Comparison of ENCODE assay signal across 20 cellular contexts in genomic region chr13:60411983-60412382, GRCh38. TPM values are rescaled to one million over a fixed set of nuclear protein-coding genes. Genes with fewer than 3 reads are reported as not detected.
DNase-seq lines count a peak whose midpoint lies in the region; ATAC-seq and TF ChIP-seq lines count a peak whose summit lies in the region.
"Had no signal": no experiment of that assay in that cellular context is flagged by ENCODE, and none has a peak within 500 bp of the region (broad histone marks: within the 10 kb centered on the region; RNA-seq: fewer than 3 reads in every experiment).

No MANE protein-coding gene starts in this region.

- peaks cover 7% of the 10 kb centered on the region for H3K36me3 Mint-ChIP-seq in activated T-helper 1 cell treated with anti-CD3 and anti-CD28 coated beads, Interleukin-12 subunit alpha, Interleukin-12 subunit beta, Interleukin-2, Interleukin-4 antibody, amounts not matched to agents 30 ng/mL and 10 ng/mL and 1 ng/mL, durations not matched to agents 14 hours and 24 hours and 36 hours (ENCODE audit: low read depth)

- POLR2A ChIA-PET in SK-N-SH (lab: Yijun Ruan, JAX) = no interaction called here

- H2AFZ ChIP-seq in DND-41 (ENCODE audit: low read depth, low read length) = no peak overlapping the region
- H2AFZ ChIP-seq in SK-N-SH (ENCODE audit: low read depth) = no peak overlapping the region

- CTCF ChIA-PET in SK-N-SH (lab: Yijun Ruan, JAX) = interaction anchor here (1.1 to 1.9 kb wide), 3 partner anchors 16 to 505 kb away, joined by 3 to 6 read pairs (median 5); partner anchors contain the start of gene TDRD3

- H3K36me3 ChIP-seq in DND-41 (ENCODE audit: insufficient read depth, low read length) (peaks cover 4% of the 10 kb centered on the region; the same call in 1 of the 2 replicates), mucosa of stomach (ENCODE audit: control insufficient read depth, insufficient read depth, low read length) (no peaks in the 10 kb centered on the region), SK-N-SH (replicated peaks in 1 of 2; ENCODE audit: control insufficient read depth in 1 of 2, insufficient read depth in 2 of 2, low read length in 1 of 2) (no peaks in the 10 kb centered on the region)
- H3K36me3 ChIP-seq: HAP-1, SJSA1 had no signal

- no peak for TF ChIP-seq RAD21 in SK-N-SH (IDR thresholded peaks at IDR 0.05; ENCODE audit: low read length)

- H3K9me3 ChIP-seq in DND-41 (ENCODE audit: insufficient read depth, low read length, severe bottlenecking) (peaks cover 1% of the 10 kb centered on the region), mucosa of stomach (ENCODE audit: control insufficient read depth, low read length) (no peaks in the 10 kb centered on the region), SK-N-SH (no peaks in the 10 kb centered on the region)
- H3K9me3 ChIP-seq: HAP-1, SJSA1 had no signal

- H3K79me2 ChIP-seq in DND-41 (ENCODE audit: insufficient read depth, low read length) (peaks cover 60% of the 10 kb centered on the region), SK-N-SH (ENCODE audit: insufficient read depth) (peaks cover 24% of the 10 kb centered on the region)

- no peaks in the 10 kb centered on the region for H3K9me3 Mint-ChIP-seq in activated T-helper 1 cell treated with anti-CD3 and anti-CD28 coated beads, Interleukin-12 subunit alpha, Interleukin-12 subunit beta, Interleukin-2, Interleukin-4 antibody, amounts not matched to agents 30 ng/mL and 10 ng/mL and 1 ng/mL, durations not matched to agents 14 hours and 24 hours and 36 hours

- H3K4me3 ChIP-seq in DND-41 (ENCODE audit: low read depth in 1 of 2, low read length in 2 of 2) (no peak overlapping the region), mucosa of stomach (ENCODE audit: low read length) (no peak overlapping the region), SK-N-SH (ENCODE audit: low read depth in 2 of 2, low read length in 1 of 2) (no peak overlapping the region)
- H3K4me3 ChIP-seq: GM12878, HAP-1, SJSA1 had no signal

- no peak overlapping the region for H3K4me3 Mint-ChIP-seq in activated T-helper 1 cell treated with anti-CD3 and anti-CD28 coated beads, Interleukin-12 subunit alpha, Interleukin-12 subunit beta, Interleukin-2, Interleukin-4 antibody, amounts not matched to agents 30 ng/mL and 10 ng/mL and 1 ng/mL, durations not matched to agents 14 hours and 24 hours and 36 hours
- H3K4me3 Mint-ChIP-seq: B cell, CD14-positive monocyte, IgD-negative memory B cell had no signal

- H3K27ac ChIP-seq in DND-41 (ENCODE audit: low read length) (no peak overlapping the region), SK-N-SH (ENCODE audit: low read depth in 2 of 2, low read length in 1 of 2) (no peak overlapping the region)
- H3K27ac ChIP-seq: SJSA1 had no signal

- no peak for TF ChIP-seq CTCF in DND-41 (IDR thresholded peaks at IDR 0.05; ENCODE audit: borderline replicate concordance, extremely low read depth, low read length, poor library complexity, severe bottlenecking)
- no peak for TF ChIP-seq CTCF in SK-N-SH (IDR thresholded peaks at IDR 0.05)

- no peak overlapping the region for H3K27ac Mint-ChIP-seq in activated T-helper 1 cell treated with anti-CD3 and anti-CD28 coated beads, Interleukin-12 subunit alpha, Interleukin-12 subunit beta, Interleukin-2, Interleukin-4 antibody, amounts not matched to agents 30 ng/mL and 10 ng/mL and 1 ng/mL, durations not matched to agents 14 hours and 24 hours and 36 hours
- H3K27ac Mint-ChIP-seq: B cell, CD14-positive monocyte, IgD-negative memory B cell had no signal

- no peak overlapping the region for H3K9ac ChIP-seq in DND-41 (ENCODE audit: low read depth, low read length)
- peak overlapping the region; percentile 20 for H3K9ac ChIP-seq in mucosa of stomach (ENCODE audit: low read length)
- H3K9ac ChIP-seq in SK-N-SH = no peak overlapping the region

- H3K27me3 ChIP-seq in DND-41 (ENCODE audit: insufficient read depth, low read length, poor library complexity) (no peaks in the 10 kb centered on the region), mucosa of stomach (ENCODE audit: control insufficient read depth, insufficient read depth, low read length) (no peaks in the 10 kb centered on the region), SK-N-SH (ENCODE audit: insufficient read depth) (no peaks in the 10 kb centered on the region)
- H3K27me3 ChIP-seq: SJSA1 had no signal

- peak; percentile 14; the same call in 1 of the 3 replicates for ATAC-seq in DND-41 (ENCODE audit: insufficient read depth, low read depth)
- ATAC-seq: Right ventricle myocardium inferior had no signal

- TF ChIP-seq EP300 in SK-N-SH (IDR thresholded peaks at IDR 0.05; ENCODE audit: borderline replicate concordance in 1 of 2, low read depth in 1 of 2, low read length in 1 of 2) = no peak

- intact Hi-C loops in activated T-helper 1 cell treated with anti-CD3 and anti-CD28 coated beads, Interleukin-12 subunit alpha, Interleukin-12 subunit beta, Interleukin-2, Interleukin-4 antibody, amounts not matched to agents 30 ng/mL and 10 ng/mL and 1 ng/mL, durations not matched to agents 14 hours and 24 hours and 36 hours (cut with micrococcal nuclease) = no loop called here

- H3K27me3 Mint-ChIP-seq in activated T-helper 1 cell treated with anti-CD3 and anti-CD28 coated beads, Interleukin-12 subunit alpha, Interleukin-12 subunit beta, Interleukin-2, Interleukin-4 antibody, amounts not matched to agents 30 ng/mL and 10 ng/mL and 1 ng/mL, durations not matched to agents 14 hours and 24 hours and 36 hours (ENCODE audit: insufficient read depth) = no peaks in the 10 kb centered on the region
- H3K27me3 Mint-ChIP-seq: B cell, IgD-negative memory B cell had no signal

- 93% methylated on average over 2 of the region's 2 CpGs for WGBS in SK-N-SH (ENCODE audit: low lambda C conversion rate)

- H3K4me1 ChIP-seq in DND-41 (ENCODE audit: insufficient read depth, low read length) (0 out of 2 replicates have a peak, but pooled peaks cover 9% of the 10 kb centered on the region), mucosa of stomach (ENCODE audit: control insufficient read depth, insufficient read depth, low read length) (peaks cover 29% of the 10 kb centered on the region), SK-N-SH (ENCODE audit: control insufficient read depth in 1 of 2, insufficient read depth in 2 of 2, low read depth in 1 of 2, low read length in 1 of 2) (peaks cover 0 to 2% of the 10 kb centered on the region in 2 experiments; a peak in 1 of 4 replicates)
- H3K4me1 ChIP-seq: HAP-1, SJSA1 had no signal

- H3K4me1 Mint-ChIP-seq in activated T-helper 1 cell treated with anti-CD3 and anti-CD28 coated beads, Interleukin-12 subunit alpha, Interleukin-12 subunit beta, Interleukin-2, Interleukin-4 antibody, amounts not matched to agents 30 ng/mL and 10 ng/mL and 1 ng/mL, durations not matched to agents 14 hours and 24 hours and 36 hours (ENCODE audit: low read depth) = peaks cover 13% of the 10 kb centered on the region

- no peaks in the 10 kb centered on the region for H3K9me2 ChIP-seq in SK-N-SH

- no peaks in the 10 kb centered on the region for H3F3A ChIP-seq in SK-N-SH (replicated peaks; ENCODE audit: insufficient read depth)

- H3K4me2 ChIP-seq in DND-41 (ENCODE audit: insufficient read depth, low read length) (no peak overlapping the region), SK-N-SH (no peak overlapping the region)

- no peak for DNase-seq in DND-41
- DNase-seq in amniotic epithelial cell (ENCODE audit: low read depth) = peak; percentile 36
- peak; percentile 26 for DNase-seq in fibroblast of peridontal ligament (ENCODE audit: extremely low read depth)
- DNase-seq in SK-N-SH = no peak
- DNase-seq in activated T-helper 1 cell treated with anti-CD3 and anti-CD28 coated beads, Interleukin-12 subunit alpha, Interleukin-12 subunit beta, Interleukin-2, Interleukin-4 antibody, amounts not matched to agents 30 ng/mL and 10 ng/mL and 1 ng/mL, durations not matched to agents 14 hours and 24 hours and 36 hours (ENCODE audit: low spot score) = no peak
- DNase-seq in mesenteric fat pad (ENCODE audit: low spot score) = no peak
- no peak for DNase-seq in epidermal melanocyte (ENCODE audit: insufficient read length, low spot score)
- DNase-seq: DMS79, NCI-H1694, NCI-H2081, NCI-H2171, NCI-H524 treated with DMSO at 0.1 percent for 48 hours had no signal

- H4K20me1 ChIP-seq in DND-41 (ENCODE audit: insufficient read depth, low read length) (peaks cover 12% of the 10 kb centered on the region; the same call in 1 of the 2 replicates), SK-N-SH (ENCODE audit: insufficient read depth) (no peaks in the 10 kb centered on the region)

TF ChIP-seq in SK-N-SH, 30 proteins besides CTCF, POLR2A, EP300 and RAD21:
- TF ChIP-seq NFIC (IDR thresholded peaks at IDR 0.05; ENCODE audit: borderline replicate concordance) (no peak), TCF12 (IDR thresholded peaks at IDR 0.05) (no peak), POLR2AphosphoS5 (IDR thresholded peaks at IDR 0.05; ENCODE audit: low read depth, low read length) (no peak), FOXJ3 (CRISPR knock-in tag; IDR thresholded peaks at IDR 0.05) (no peak), GABPA (IDR thresholded peaks at IDR 0.05; ENCODE audit: low read depth) (no peak), YY1 (IDR thresholded peaks at IDR 0.05; ENCODE audit: low read depth) (no peak), NRF1 (IDR thresholded peaks at IDR 0.05; ENCODE audit: low read depth, low read length) (no peak), RFX5 (IDR thresholded peaks at IDR 0.05; ENCODE audit: low read length) (no peak), SIN3A (IDR thresholded peaks at IDR 0.05; ENCODE audit: borderline replicate concordance, low read depth, low read length) (no peak), GATA2 (CRISPR knock-in tag; IDR thresholded peaks at IDR 0.05) (no peak), USF1 (IDR thresholded peaks at IDR 0.05; ENCODE audit: borderline replicate concordance, low read depth) (no peak)
- TF ChIP-seq, protein P1, sequence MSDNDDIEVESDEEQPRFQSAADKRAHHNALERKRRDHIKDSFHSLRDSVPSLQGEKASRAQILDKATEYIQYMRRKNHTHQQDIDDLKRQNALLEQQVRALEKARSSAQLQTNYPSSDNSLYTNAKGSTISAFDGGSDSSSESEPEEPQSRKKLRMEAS (IDR thresholded peaks at IDR 0.05; ENCODE audit: low read depth) = no peak

RNA-seq across cellular contexts. Expression of gene TDRD3, which starts 15.0 kb away (rescaled TPM):
- polyA plus RNA-seq in SK-N-SH (2012; rRNA removed) = 3.8 and 5.1 TPM in 2 replicates
- 4.9 and 6.3 TPM in 2 replicates for polyA plus RNA-seq in SK-N-SH (2012; cell fraction: cytosol; rRNA removed)
- 4.7 and 10.2 TPM in 2 replicates for polyA plus RNA-seq in SK-N-SH (2012; cell fraction: nucleus; rRNA removed)
- total RNA-seq in activated T-helper 1 cell treated with anti-CD3 and anti-CD28 coated beads, Interleukin-12 subunit alpha, Interleukin-12 subunit beta, Interleukin-2, Interleukin-4 antibody, amounts not matched to agents 30 ng/mL and 10 ng/mL and 1 ng/mL, durations not matched to agents 14 hours and 24 hours and 36 hours = 19.6 and 20.7 TPM in 2 replicates
- 23.7 TPM for total RNA-seq in mesenteric fat pad

Comparison
In these comparisons a context has a peak if more than half of its experiments do, and no peak if none do; other contexts are left out.
1. DNase-seq: peak in amniotic epithelial cell (single experiment) and fibroblast of peridontal ligament (single experiment); none in DND-41 (single experiment), SK-N-SH (single experiment), activated T-helper 1 cell treated with anti-CD3 and anti-CD28 coated beads, Interleukin-12 subunit alpha, Interleukin-12 subunit beta, Interleukin-2, Interleukin-4 antibody, amounts not matched to agents 30 ng/mL and 10 ng/mL and 1 ng/mL, durations not matched to agents 14 hours and 24 hours and 36 hours (single experiment), mesenteric fat pad (single experiment) and epidermal melanocyte (single experiment).